ENCODE assay signal across 12 cellular contexts in the genomic region with DNA sequence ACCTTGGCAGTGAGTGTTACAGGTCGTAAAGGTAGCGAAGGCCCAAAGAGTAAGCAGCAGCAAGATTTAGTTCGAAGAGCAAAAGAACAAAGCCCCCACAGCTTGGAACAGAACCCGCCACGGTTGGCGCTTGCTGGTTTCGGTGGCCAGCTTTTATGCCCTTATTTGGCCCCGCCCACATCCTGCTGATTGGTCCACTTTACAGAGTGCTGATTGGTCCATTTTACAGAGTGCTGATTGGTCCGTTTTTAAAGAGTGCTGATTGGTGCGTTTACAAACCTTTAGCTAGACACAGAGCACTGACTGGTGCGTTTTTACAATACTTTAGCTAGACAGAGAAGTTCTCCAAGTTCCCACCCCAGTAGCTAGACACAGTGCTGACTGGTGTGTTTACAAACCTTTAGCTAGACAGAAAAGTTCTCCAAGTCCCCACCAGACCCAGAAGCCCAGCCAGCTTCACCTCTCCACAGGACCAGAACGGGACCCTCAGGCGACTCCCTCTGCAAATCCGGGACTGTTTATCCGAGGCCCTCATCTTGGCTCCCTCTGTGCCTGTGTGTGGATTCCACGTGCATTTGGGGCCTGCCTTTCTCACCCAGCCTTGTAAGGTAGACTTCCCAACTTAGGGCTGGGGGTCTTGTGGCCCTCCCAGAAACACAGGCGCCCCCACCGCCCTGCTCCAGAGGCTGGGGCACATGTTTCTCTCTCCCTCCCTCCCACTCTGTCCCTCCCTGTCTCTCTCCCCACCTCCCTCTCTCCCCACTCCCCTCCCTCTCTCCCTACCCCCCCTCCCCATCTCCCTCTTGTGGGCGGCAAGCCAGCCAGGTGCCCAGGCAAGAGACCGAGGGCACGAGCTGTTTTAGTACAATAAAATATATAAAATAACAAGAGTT. TPM values are rescaled to one million over a fixed set of nuclear protein-coding genes. Genes with fewer than 3 reads are reported as not detected.
A peak's percentile ranks its signal among the peaks of the same experiment; 100 is the strongest.
DNase-seq lines count a peak whose midpoint lies in the region; ATAC-seq, FAIRE-seq and TF ChIP-seq lines count a peak whose summit lies in the region.
"Had no signal": no experiment of that assay in that cellular context is flagged by ENCODE, and none has a peak within 500 bp of the region (broad histone marks: within the 10 kb centered on the region; RNA-seq: fewer than 3 reads in every experiment).

No MANE protein-coding gene starts in this region.

- no peak overlapping the region for H3K9ac ChIP-seq in K562 (ENCODE audit: insufficient read depth in 1 of 2, low read depth in 2 of 2, low read length in 2 of 2)

- H3K4me3 Mint-ChIP-seq in nephron (peak overlapping the region in 2 of 3 experiments; percentile 53 to 64), natural killer cell (no peak overlapping the region)
- H3K4me3 Mint-ChIP-seq in activated T-helper 2 cell treated with anti-CD3 and anti-CD28 coated beads, Interferon-gamma antibody, Interleukin-2, Interleukin-4, amounts not matched to agents 10 μg/mL and 5 μg/mL and 100 μg/mL, durations not matched to agents 14 hours and 24 hours and 36 hours (ENCODE audit: low read depth), result no peak overlapping the region

- TF ChIP-seq POLR2A in A549 (IDR thresholded peaks at IDR 0.05; ENCODE audit: low read length) (no peak), K562 (conservative IDR thresholded peaks at IDR 0.05) (no peak)

- H2AFZ ChIP-seq in K562 (ENCODE audit: low read depth, low read length), result no peak overlapping the region

- POLR2A ChIA-PET in A549 (lab: Yijun Ruan, JAX), result interaction anchor here (0.6 to 1.4 kb wide), 2 partner anchors 16 to 492 kb away, joined by 3 read pairs; a partner anchor contains a TSS
- POLR2A ChIA-PET in K562 (lab: Yijun Ruan, JAX), result interaction anchor here (0.5 to 1.7 kb wide), 10 partner anchors 10 to 315 kb away, joined by 3 to 16 read pairs (median 4); a partner anchor contains a TSS
- POLR2A ChIA-PET in GM10248 (lab: Yijun Ruan, JAX), result interaction anchor here (0.5 to 1.2 kb wide), 3 partner anchors 10 to 312 kb away, joined by 3 to 5 read pairs (median 4); no protein-coding TSS in a partner anchor

- H3K9me3 ChIP-seq in A549 (no peaks in the 10 kb centered on the region), K562 (replicated peaks; ENCODE audit: control insufficient read depth, insufficient read depth, low read depth, low read length) (peaks cover 3% of the 10 kb centered on the region; the same call in 1 of the 2 replicates)
- H3K9me3 ChIP-seq: body of pancreas, SJSA1 had no signal

- peaks cover 22% of the 10 kb centered on the region for H3K4me1 Mint-ChIP-seq in nephron
- peaks cover 10% of the 10 kb centered on the region for H3K4me1 Mint-ChIP-seq in activated T-helper 2 cell treated with anti-CD3 and anti-CD28 coated beads, Interferon-gamma antibody, Interleukin-2, Interleukin-4, amounts not matched to agents 10 μg/mL and 5 μg/mL and 100 μg/mL, durations not matched to agents 14 hours and 24 hours and 36 hours (ENCODE audit: low read depth)
- H3K4me1 Mint-ChIP-seq in natural killer cell, result peaks cover 8 to 12% of the 10 kb centered on the region in 2 donors

- intact Hi-C loops in K562 (cut with micrococcal nuclease) (loop anchor here (5.0 to 10.0 kb wide), 3 partner anchors 142 to 322 kb away; a partner anchor contains a TSS), natural killer cell (cut with micrococcal nuclease) (loop anchor here (5.0 kb wide), 1 partner anchor 39 kb away; a partner anchor contains a TSS)
- intact Hi-C loops in activated T-helper 2 cell treated with anti-CD3 and anti-CD28 coated beads, Interferon-gamma antibody, Interleukin-2, Interleukin-4, amounts not matched to agents 10 μg/mL and 5 μg/mL and 100 μg/mL, durations not matched to agents 14 hours and 24 hours and 36 hours (cut with micrococcal nuclease), result loop anchor here (2.0 to 5.0 kb wide), 3 partner anchors 42 to 171 kb away; a partner anchor contains a TSS

- H3K27me3 Mint-ChIP-seq in nephron (ENCODE audit: low read depth) (peaks cover 48% of the 10 kb centered on the region), natural killer cell (ENCODE audit: low read depth in 2 of 2) (peaks cover 0 to 4% of the 10 kb centered on the region in 2 donors)
- H3K27me3 Mint-ChIP-seq in activated T-helper 2 cell treated with anti-CD3 and anti-CD28 coated beads, Interferon-gamma antibody, Interleukin-2, Interleukin-4, amounts not matched to agents 10 μg/mL and 5 μg/mL and 100 μg/mL, durations not matched to agents 14 hours and 24 hours and 36 hours (ENCODE audit: low read depth), result no peaks in the 10 kb centered on the region

- H3K4me1 ChIP-seq in A549 (no peaks in the 10 kb centered on the region), K562 (replicated peaks in 1 of 2; ENCODE audit: control insufficient read depth in 2 of 2, insufficient read depth in 2 of 2, low read length in 2 of 2) (peaks cover 5 to 47% of the 10 kb centered on the region in 2 experiments; a peak in 4 of 5 replicates)
- H3K4me1 ChIP-seq: SJSA1 had no signal

- TF ChIP-seq CTCF in A549 (IDR thresholded peaks at IDR 0.05) (no peak), K562 (IDR thresholded peaks at IDR 0.05 in 2 of 3, conservative IDR thresholded peaks at IDR 0.05 in 1 of 3; ENCODE audit: insufficient read depth in 2 of 3, low read depth in 1 of 3, low read length in 3 of 3) (no peak), nephron (IDR thresholded peaks at IDR 0.05; ENCODE audit: unreplicated experiment in 3 of 3) (no peak), GM10248 (IDR thresholded peaks at IDR 0.05; ENCODE audit: control extremely low read depth, extremely low read depth, low read depth, missing control alignments) (no peak), natural killer cell (IDR thresholded peaks at IDR 0.05) (no peak)

- H4K20me1 ChIP-seq in K562 (replicated peaks; ENCODE audit: control insufficient read depth, insufficient read depth, low read length), result peaks cover 13% of the 10 kb centered on the region
- H4K20me1 ChIP-seq: BLaER1 treated with 17β-estradiol and CSF1 and Interleukin-3, amounts not matched to agents 10 nM and 100 nM had no signal

- H3K27ac Mint-ChIP-seq in nephron (peak overlapping the region in 1 of 3 experiments; percentile 76), natural killer cell (peak overlapping the region in 1 of 2 donors; percentile 85)
- no peak overlapping the region for H3K27ac Mint-ChIP-seq in activated T-helper 2 cell treated with anti-CD3 and anti-CD28 coated beads, Interferon-gamma antibody, Interleukin-2, Interleukin-4, amounts not matched to agents 10 μg/mL and 5 μg/mL and 100 μg/mL, durations not matched to agents 14 hours and 24 hours and 36 hours

- ATAC-seq in A549 (no peak), K562 (peak; percentile 14; the same call in 1 of the 3 replicates), natural killer cell (no peak)

- in situ Hi-C loops in K562 (cut with MboI), result no loop called here

- H3K9me3 Mint-ChIP-seq in nephron (no peaks in the 10 kb centered on the region), natural killer cell (no peaks in the 10 kb centered on the region)
- H3K9me3 Mint-ChIP-seq in activated T-helper 2 cell treated with anti-CD3 and anti-CD28 coated beads, Interferon-gamma antibody, Interleukin-2, Interleukin-4, amounts not matched to agents 10 μg/mL and 5 μg/mL and 100 μg/mL, durations not matched to agents 14 hours and 24 hours and 36 hours, result no peaks in the 10 kb centered on the region
- H3K9me3 Mint-ChIP-seq: effector memory CD8-positive, alpha-beta T cell had no signal

- no peak overlapping the region for H3K4me3 ChIP-seq in A549
- no peak overlapping the region for H3K4me3 ChIP-seq in K562

- FAIRE-seq in A549 (lab: Jason Lieb, UNC) (no peak), K562 (lab: Jason Lieb, UNC) (peak; percentile 42)

- H3K27ac ChIP-seq in A549 (no peak overlapping the region), K562 (ENCODE audit: extremely low read depth, low read depth, low read length) (no peak overlapping the region)
- H3K27ac ChIP-seq: SJSA1 had no signal

- H3K27me3 ChIP-seq in K562 (ENCODE audit: control insufficient read depth in 2 of 2, insufficient read depth in 2 of 2, low read length in 2 of 2), result peaks cover 22 to 30% of the 10 kb centered on the region in 2 experiments; a peak in 4 of 5 replicates
- H3K27me3 ChIP-seq: body of pancreas had no signal

- no peaks in the 10 kb centered on the region for H3K36me3 ChIP-seq in K562 (ENCODE audit: control insufficient read depth, insufficient read depth, low read length)
- H3K36me3 ChIP-seq: BLaER1 treated with 17β-estradiol and CSF1 and Interleukin-3, amounts not matched to agents 10 nM and 100 nM; SJSA1 had no signal

- TF ChIP-seq EP300 in A549 (IDR thresholded peaks at IDR 0.05) (no peak), K562 (IDR thresholded peaks at IDR 0.05; ENCODE audit: low read length) (no peak)

- H3K36me3 Mint-ChIP-seq in nephron (ENCODE audit: low read depth) (peaks cover 4% of the 10 kb centered on the region), natural killer cell (no peaks in the 10 kb centered on the region)
- H3K36me3 Mint-ChIP-seq in activated T-helper 2 cell treated with anti-CD3 and anti-CD28 coated beads, Interferon-gamma antibody, Interleukin-2, Interleukin-4, amounts not matched to agents 10 μg/mL and 5 μg/mL and 100 μg/mL, durations not matched to agents 14 hours and 24 hours and 36 hours (ENCODE audit: low read depth), result no peaks in the 10 kb centered on the region

- CTCF ChIA-PET in A549 (lab: Yijun Ruan, JAX), result interaction anchor here (0.6 to 3.3 kb wide), 27 partner anchors 11 to 275 kb away, joined by 3 to 34 read pairs (median 4); a partner anchor contains a TSS
- CTCF ChIA-PET in K562 (lab: Yijun Ruan, JAX; ENCODE audit: low intra/inter-chr PET ratio), result no interaction called here
- CTCF ChIA-PET in GM10248 (lab: Yijun Ruan, JAX), result interaction anchor here (0.5 to 3.8 kb wide), 32 partner anchors 10 to 1002 kb away, joined by 3 to 54 read pairs (median 4); a partner anchor contains a TSS

- DNase-seq in A549 (ENCODE audit: low read depth in 1 of 2, low spot score in 1 of 2) (no peak), ELF-1 (ENCODE audit: low read depth, low spot score) (peak; percentile 58), K562 (ENCODE audit: extremely low read depth in 1 of 4, low spot score in 3 of 4) (no peak), GM10248 (ENCODE audit: extremely low spot score) (no peak), natural killer cell (no peak)
- DNase-seq in central memory CD4-positive, alpha-beta T cell, result no peak
- DNase-seq in activated T-helper 2 cell treated with anti-CD3 and anti-CD28 coated beads, Interferon-gamma antibody, Interleukin-2, Interleukin-4, amounts not matched to agents 10 μg/mL and 5 μg/mL and 100 μg/mL, durations not matched to agents 14 hours and 24 hours and 36 hours (ENCODE audit: low spot score), result no peak

- no peak overlapping the region for H3K4me2 ChIP-seq in A549
- H3K4me2 ChIP-seq in K562 (ENCODE audit: insufficient read depth, low read length), result no peak overlapping the region; the same call in 1 of the 2 replicates

- WGBS in A549 (ENCODE audit: missing lambda C conversion rate), result 74% methylated on average over 21 of the region's 21 CpGs
- WGBS in K562 (ENCODE audit: insufficient coverage, low coverage, missing lambda C conversion rate), result 66% methylated on average over 19 of the region's 21 CpGs

- no TSS peak for BruUV-seq in K562 (replicated peaks; lab: Mats Ljungman, UMichigan)

- TF ChIP-seq RAD21 in A549 (conservative IDR thresholded peaks at IDR 0.05 in 1 of 2, IDR thresholded peaks at IDR 0.05 in 1 of 2) (no peak), K562 (CRISPR knock-in tag; conservative IDR thresholded peaks at IDR 0.05 in 1 of 2, IDR thresholded peaks at IDR 0.05 in 1 of 2) (no peak)

- H3K9me1 ChIP-seq in K562 (ENCODE audit: control insufficient read depth, insufficient read depth, low read length), result no peaks in the 10 kb centered on the region

- no peaks in the 10 kb centered on the region for H3K79me2 ChIP-seq in K562 (ENCODE audit: control insufficient read depth, insufficient read depth, low read length)

RNA-seq across cellular contexts. Expression of a gene that starts 12.6 kb away (rescaled TPM):
- polyA plus RNA-seq in A549 (2011; rRNA removed) (not detected in 2 replicates), A549 (2017; fragmentation: RNase III; extraction: RNeasy Plus Mini Kit Qiagen cat#74134 plus additional on column Dnase treatment) (not detected in 3 replicates), K562 (2011; rRNA removed) (0.11 and 0.41 TPM in 2 replicates), K562 (2014; fragmentation: Illumina TruSeq; extraction: Trizol) (not detected in 2 replicates), K562 (2014; fragmentation: Nextera tagmentation; extraction: Ambion mirVana) (not detected), K562 (2014; rRNA removed) (0.50 and 1.6 TPM in 2 replicates)
- 0.04 and 0.06 TPM in 2 replicates for polyA plus RNA-seq in A549 (2012; cell fraction: cytosol; rRNA removed)
- 0.04 and 0.32 TPM in 2 replicates for polyA plus RNA-seq in A549 (2012; cell fraction: nucleus; rRNA removed)
- polyA minus RNA-seq in A549 (2011; rRNA and poly(A)+ RNA removed), result not detected in 2 replicates
- total RNA-seq in K562 (2011; cell fraction: chromatin; rRNA removed; ENCODE audit: low replicate concordance), result 5.4 and 12.8 TPM in 2 replicates
- 7.2 and 7.5 TPM in 2 replicates for total RNA-seq in K562 (2011; cell fraction: nucleolus; rRNA removed)
- 3.4 and 5.4 TPM in 2 replicates for total RNA-seq in K562 (2011; cell fraction: nucleoplasm; rRNA removed)
- total RNA-seq in K562 (2014; rRNA removed) (not detected in 2 replicates), K562 (2014; rRNA removed; fragmentation: Illumina TruSeq; extraction: Trizol) (not detected in 2 replicates), K562 (2015; rRNA removed; fragmentation: Illumina TruSeq; extraction: Trizol) (0.08 and 0.25 TPM in 2 replicates), K562 (2021) (0.74 and 1.1 TPM in 2 replicates), natural killer cell (under 1 TPM in 1 of 3 donors, not detected in 2; 0.34 TPM)
- 0.19 and 0.69 TPM in 2 replicates for polyA plus RNA-seq in K562 (2011; cell fraction: cytosol; rRNA removed)
- 2.6 and 3.7 TPM in 2 replicates for polyA plus RNA-seq in K562 (2011; cell fraction: nucleus; rRNA removed)
- polyA plus RNA-seq in K562 (2012), result 1.5 and 3.0 TPM in 2 replicates
- polyA minus RNA-seq in K562 (2011; rRNA and poly(A)+ RNA removed), result 0.49 TPM in 1 of 2 replicates, not detected in the other
- polyA minus RNA-seq in K562 (2011; cell fraction: cytosol; rRNA and poly(A)+ RNA removed), result not detected in 2 replicates
- 0.54 and 0.56 TPM in 2 replicates for polyA minus RNA-seq in K562 (2011; cell fraction: nucleus; rRNA and poly(A)+ RNA removed)
- 0.14 and 0.23 TPM in 2 replicates for total RNA-seq in activated T-helper 2 cell treated with anti-CD3 and anti-CD28 coated beads, Interferon-gamma antibody, Interleukin-2, Interleukin-4, amounts not matched to agents 10 μg/mL and 5 μg/mL and 100 μg/mL, durations not matched to agents 14 hours and 24 hours and 36 hours
- total RNA-seq: SJSA1 had no signal

RNA-seq across cellular contexts. Expression of a gene that starts 41.4 kb away (rescaled TPM):
- polyA plus RNA-seq in A549 (2011; rRNA removed) (not detected in 2 replicates), A549 (2017; fragmentation: RNase III; extraction: RNeasy Plus Mini Kit Qiagen cat#74134 plus additional on column Dnase treatment) (0.08 to 0.14 TPM in 2 of 3 replicates, not detected in the other), K562 (2011; rRNA removed) (6.7 and 23.0 TPM in 2 replicates), K562 (2014; fragmentation: Illumina TruSeq; extraction: Trizol) (38.3 and 84.8 TPM in 2 replicates), K562 (2014; fragmentation: Nextera tagmentation; extraction: Ambion mirVana) (under 1 TPM in 1 of 2 experiments, not detected in 1; 0.14 TPM), K562 (2014; rRNA removed) (40.6 and 50.4 TPM in 2 replicates)
- polyA plus RNA-seq in A549 (2012; cell fraction: cytosol; rRNA removed), result 0.08 and 0.10 TPM in 2 replicates
- polyA plus RNA-seq in A549 (2012; cell fraction: nucleus; rRNA removed), result 0.07 TPM in 1 of 2 replicates, not detected in the other
- not detected in 2 replicates for polyA minus RNA-seq in A549 (2011; rRNA and poly(A)+ RNA removed)
- 20.1 and 44.2 TPM in 2 replicates for total RNA-seq in K562 (2011; cell fraction: chromatin; rRNA removed; ENCODE audit: low replicate concordance)
- 39.1 and 40.0 TPM in 2 replicates for total RNA-seq in K562 (2011; cell fraction: nucleolus; rRNA removed)
- total RNA-seq in K562 (2011; cell fraction: nucleoplasm; rRNA removed), result 28.1 and 28.7 TPM in 2 replicates
- total RNA-seq in K562 (2014; rRNA removed) (63.7 and 104 TPM in 2 replicates), K562 (2014; rRNA removed; fragmentation: Illumina TruSeq; extraction: Trizol) (10.4 and 12.6 TPM in 2 replicates), K562 (2015; rRNA removed; fragmentation: Illumina TruSeq; extraction: Trizol) (29.7 and 31.9 TPM in 2 replicates), K562 (2021) (118 and 121 TPM in 2 replicates), natural killer cell (1 to 10 TPM in 2 of 3 donors, under 1 TPM in 1; 0.18 to 4.0 (median 2.7) TPM)
- polyA plus RNA-seq in K562 (2011; cell fraction: cytosol; rRNA removed), result 22.2 and 53.4 TPM in 2 replicates
- 41.7 and 48.0 TPM in 2 replicates for polyA plus RNA-seq in K562 (2011; cell fraction: nucleus; rRNA removed)
- 94.4 and 104 TPM in 2 replicates for polyA plus RNA-seq in K562 (2012)
- polyA minus RNA-seq in K562 (2011; rRNA and poly(A)+ RNA removed), result 4.8 and 6.1 TPM in 2 replicates
- polyA minus RNA-seq in K562 (2011; cell fraction: cytosol; rRNA and poly(A)+ RNA removed), result 45.0 and 94.2 TPM in 2 replicates
- polyA minus RNA-seq in K562 (2011; cell fraction: nucleus; rRNA and poly(A)+ RNA removed), result 10.6 and 16.9 TPM in 2 replicates
- total RNA-seq in activated T-helper 2 cell treated with anti-CD3 and anti-CD28 coated beads, Interferon-gamma antibody, Interleukin-2, Interleukin-4, amounts not matched to agents 10 μg/mL and 5 μg/mL and 100 μg/mL, durations not matched to agents 14 hours and 24 hours and 36 hours, result 13.9 and 14.7 TPM in 2 replicates

RNA-seq across cellular contexts. Expression of a gene that starts 44.9 kb away (rescaled TPM):
- polyA plus RNA-seq in A549 (2011; rRNA removed) (2.3 and 2.5 TPM in 2 replicates), A549 (2017; fragmentation: RNase III; extraction: RNeasy Plus Mini Kit Qiagen cat#74134 plus additional on column Dnase treatment) (13.0 to 16.5 TPM (median 13.1 TPM) in 3 replicates), K562 (2011; rRNA removed) (0.18 and 0.41 TPM in 2 replicates), K562 (2014; fragmentation: Illumina TruSeq; extraction: Trizol) (0.07 and 0.17 TPM in 2 replicates), K562 (2014; fragmentation: Nextera tagmentation; extraction: Ambion mirVana) (not detected), K562 (2014; rRNA removed) (0.29 and 0.47 TPM in 2 replicates)
- 3.6 and 5.2 TPM in 2 replicates for polyA plus RNA-seq in A549 (2012; cell fraction: cytosol; rRNA removed)
- polyA plus RNA-seq in A549 (2012; cell fraction: nucleus; rRNA removed), result 23.5 and 27.5 TPM in 2 replicates
- 1.3 and 2.8 TPM in 2 replicates for polyA minus RNA-seq in A549 (2011; rRNA and poly(A)+ RNA removed)
- total RNA-seq in K562 (2011; cell fraction: chromatin; rRNA removed; ENCODE audit: low replicate concordance), result 3.1 and 5.2 TPM in 2 replicates
- 4.2 and 5.5 TPM in 2 replicates for total RNA-seq in K562 (2011; cell fraction: nucleolus; rRNA removed)
- 1.4 and 2.1 TPM in 2 replicates for total RNA-seq in K562 (2011; cell fraction: nucleoplasm; rRNA removed)
- total RNA-seq in K562 (2014; rRNA removed) (0.41 and 0.45 TPM in 2 replicates), K562 (2014; rRNA removed; fragmentation: Illumina TruSeq; extraction: Trizol) (not detected in 2 replicates), K562 (2015; rRNA removed; fragmentation: Illumina TruSeq; extraction: Trizol) (0.07 and 0.11 TPM in 2 replicates), K562 (2021) (1.1 and 1.3 TPM in 2 replicates), natural killer cell (100 to 1,000 TPM in 1 of 3 donors, 10 to 100 TPM in 2; 93.9 to 110 (median 97.2) TPM)
- polyA plus RNA-seq in K562 (2011; cell fraction: cytosol; rRNA removed), result 0.12 and 0.30 TPM in 2 replicates
- 0.83 and 1.8 TPM in 2 replicates for polyA plus RNA-seq in K562 (2011; cell fraction: nucleus; rRNA removed)
- 0.35 and 8.2 TPM in 2 replicates for polyA plus RNA-seq in K562 (2012)
- 0.18 and 0.36 TPM in 2 replicates for polyA minus RNA-seq in K562 (2011; rRNA and poly(A)+ RNA removed)
- 0.64 and 1.4 TPM in 2 replicates for polyA minus RNA-seq in K562 (2011; cell fraction: cytosol; rRNA and poly(A)+ RNA removed)
- 0.67 and 1.2 TPM in 2 replicates for polyA minus RNA-seq in K562 (2011; cell fraction: nucleus; rRNA and poly(A)+ RNA removed)
- 2.2 TPM in 2 replicates for total RNA-seq in activated T-helper 2 cell treated with anti-CD3 and anti-CD28 coated beads, Interferon-gamma antibody, Interleukin-2, Interleukin-4, amounts not matched to agents 10 μg/mL and 5 μg/mL and 100 μg/mL, durations not matched to agents 14 hours and 24 hours and 36 hours

Comparison
In these comparisons a context has a peak if more than half of its experiments do, and no peak if none do; other contexts are left out.
1. H3K4me3 Mint-ChIP-seq: peak in nephron (2 of 3); none in activated T-helper 2 cell treated with anti-CD3 and anti-CD28 coated beads, Interferon-gamma antibody, Interleukin-2, Interleukin-4, amounts not matched to agents 10 μg/mL and 5 μg/mL and 100 μg/mL, durations not matched to agents 14 hours and 24 hours and 36 hours (single experiment) and natural killer cell (single experiment).
2. RNA of a gene that starts 44.9 kb away (total RNA-seq): 93.9 to 110 TPM in natural killer cell; 2.2 TPM in activated T-helper 2 cell treated with anti-CD3 and anti-CD28 coated beads, Interferon-gamma antibody, Interleukin-2, Interleukin-4, amounts not matched to agents 10 μg/mL and 5 μg/mL and 100 μg/mL, durations not matched to agents 14 hours and 24 hours and 36 hours and 0.07 to 5.5 TPM in K562; every median in the first group is over 10 times any median in the second.